In the genomic region with DNA sequence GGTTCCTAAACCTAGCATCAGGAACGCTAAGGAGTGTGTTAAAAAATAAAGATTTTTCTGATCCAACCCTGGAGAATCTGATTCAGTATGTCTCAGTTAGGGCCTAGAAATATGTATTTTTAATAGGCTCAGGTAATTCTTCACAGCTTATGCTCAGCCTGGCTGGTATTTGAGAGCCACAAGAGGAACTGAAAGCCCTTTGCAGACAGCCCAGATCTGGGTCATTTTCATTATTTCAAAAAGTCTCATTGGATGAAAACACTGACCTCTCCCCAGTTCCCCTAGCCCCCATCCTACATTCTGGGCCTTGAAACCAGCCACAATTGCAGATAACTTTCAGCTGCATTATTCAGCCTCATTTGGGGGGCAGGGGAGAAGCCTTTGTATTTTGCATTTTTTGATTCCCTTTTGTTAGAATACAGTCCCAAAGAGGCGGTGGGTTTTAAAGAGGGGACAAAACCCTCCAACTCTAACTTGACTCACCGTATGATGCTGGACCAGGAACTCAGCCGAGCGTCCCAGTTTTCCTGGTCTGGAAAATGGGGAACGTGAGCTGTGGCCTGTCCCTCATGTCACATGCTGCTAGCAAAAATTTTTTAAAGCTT, we compare ENCODE assay signal across 1 cellular context.
TF ChIP-seq lines count a peak whose summit lies in the region.

No MANE protein-coding gene starts in this region.

TF ChIP-seq in GM23338, 12 proteins besides CTCF, POLR2A, EP300 and RAD21 (continued from another document):
- TF ChIP-seq, protein P1, sequence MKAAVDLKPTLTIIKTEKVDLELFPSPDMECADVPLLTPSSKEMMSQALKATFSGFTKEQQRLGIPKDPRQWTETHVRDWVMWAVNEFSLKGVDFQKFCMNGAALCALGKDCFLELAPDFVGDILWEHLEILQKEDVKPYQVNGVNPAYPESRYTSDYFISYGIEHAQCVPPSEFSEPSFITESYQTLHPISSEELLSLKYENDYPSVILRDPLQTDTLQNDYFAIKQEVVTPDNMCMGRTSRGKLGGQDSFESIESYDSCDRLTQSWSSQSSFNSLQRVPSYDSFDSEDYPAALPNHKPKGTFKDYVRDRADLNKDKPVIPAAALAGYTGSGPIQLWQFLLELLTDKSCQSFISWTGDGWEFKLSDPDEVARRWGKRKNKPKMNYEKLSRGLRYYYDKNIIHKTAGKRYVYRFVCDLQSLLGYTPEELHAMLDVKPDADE (IDR thresholded peaks at IDR 0.05), result no peak
- TF ChIP-seq CREB1 (CRISPR knock-in tag; IDR thresholded peaks at IDR 0.05; ENCODE audit: low read depth) (no peak), STAT1 (IDR thresholded peaks at IDR 0.05; ENCODE audit: unreplicated experiment) (no peak)
- TF ChIP-seq, protein P2, sequence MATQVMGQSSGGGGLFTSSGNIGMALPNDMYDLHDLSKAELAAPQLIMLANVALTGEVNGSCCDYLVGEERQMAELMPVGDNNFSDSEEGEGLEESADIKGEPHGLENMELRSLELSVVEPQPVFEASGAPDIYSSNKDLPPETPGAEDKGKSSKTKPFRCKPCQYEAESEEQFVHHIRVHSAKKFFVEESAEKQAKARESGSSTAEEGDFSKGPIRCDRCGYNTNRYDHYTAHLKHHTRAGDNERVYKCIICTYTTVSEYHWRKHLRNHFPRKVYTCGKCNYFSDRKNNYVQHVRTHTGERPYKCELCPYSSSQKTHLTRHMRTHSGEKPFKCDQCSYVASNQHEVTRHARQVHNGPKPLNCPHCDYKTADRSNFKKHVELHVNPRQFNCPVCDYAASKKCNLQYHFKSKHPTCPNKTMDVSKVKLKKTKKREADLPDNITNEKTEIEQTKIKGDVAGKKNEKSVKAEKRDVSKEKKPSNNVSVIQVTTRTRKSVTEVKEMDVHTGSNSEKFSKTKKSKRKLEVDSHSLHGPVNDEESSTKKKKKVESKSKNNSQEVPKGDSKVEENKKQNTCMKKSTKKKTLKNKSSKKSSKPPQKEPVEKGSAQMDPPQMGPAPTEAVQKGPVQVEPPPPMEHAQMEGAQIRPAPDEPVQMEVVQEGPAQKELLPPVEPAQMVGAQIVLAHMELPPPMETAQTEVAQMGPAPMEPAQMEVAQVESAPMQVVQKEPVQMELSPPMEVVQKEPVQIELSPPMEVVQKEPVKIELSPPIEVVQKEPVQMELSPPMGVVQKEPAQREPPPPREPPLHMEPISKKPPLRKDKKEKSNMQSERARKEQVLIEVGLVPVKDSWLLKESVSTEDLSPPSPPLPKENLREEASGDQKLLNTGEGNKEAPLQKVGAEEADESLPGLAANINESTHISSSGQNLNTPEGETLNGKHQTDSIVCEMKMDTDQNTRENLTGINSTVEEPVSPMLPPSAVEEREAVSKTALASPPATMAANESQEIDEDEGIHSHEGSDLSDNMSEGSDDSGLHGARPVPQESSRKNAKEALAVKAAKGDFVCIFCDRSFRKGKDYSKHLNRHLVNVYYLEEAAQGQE (IDR thresholded peaks at IDR 0.05; ENCODE audit: unreplicated experiment), result no peak
